1 cellular context compared by ENCODE assay signal in the genomic region with DNA sequence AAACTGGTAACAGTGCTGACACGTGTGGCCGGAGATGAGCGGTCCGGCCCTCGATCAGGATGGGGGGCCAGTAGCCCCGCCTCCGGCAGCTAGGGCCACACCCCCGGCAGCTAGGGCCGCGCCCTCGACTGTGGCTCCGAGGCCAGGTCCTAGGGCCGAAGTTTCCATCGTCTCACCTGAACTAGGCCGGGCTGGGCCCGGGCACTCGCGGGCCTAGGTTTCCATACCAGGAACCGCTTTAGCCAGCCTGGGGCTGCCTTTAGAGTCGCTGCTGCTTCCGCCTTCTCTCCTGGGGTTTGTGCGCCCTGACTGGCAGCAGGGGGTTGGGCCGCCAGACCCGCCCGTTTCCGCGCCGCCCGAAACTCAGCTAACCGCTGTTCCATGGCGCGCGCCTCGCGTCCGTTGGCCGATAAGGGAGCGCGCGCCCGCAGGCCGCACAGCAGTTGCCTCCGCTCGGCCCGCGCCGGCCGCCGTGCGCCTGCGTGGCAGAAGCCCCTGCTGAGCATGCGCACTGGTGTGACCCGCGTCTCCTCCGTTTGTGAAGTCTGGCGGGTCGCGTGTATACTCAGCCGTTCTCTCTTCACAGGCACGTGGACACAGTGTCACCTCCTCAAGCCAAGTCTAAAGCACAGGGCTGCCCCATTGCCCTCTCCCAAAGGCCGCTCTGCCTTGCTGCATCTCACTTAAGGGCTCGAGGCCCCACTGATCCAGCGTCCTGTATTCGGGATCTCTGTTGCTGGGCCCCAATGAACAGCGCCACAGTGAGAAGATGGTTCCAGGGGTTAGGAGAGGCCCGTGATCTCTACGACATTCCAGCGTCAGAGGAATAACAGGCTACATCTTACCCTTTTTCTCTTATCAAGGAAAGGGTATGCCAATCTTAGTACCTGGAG.
A peak's percentile ranks its signal among the peaks of the same experiment; 100 is the strongest.
TF ChIP-seq lines count a peak whose summit lies in the region.

A gene with protein sequence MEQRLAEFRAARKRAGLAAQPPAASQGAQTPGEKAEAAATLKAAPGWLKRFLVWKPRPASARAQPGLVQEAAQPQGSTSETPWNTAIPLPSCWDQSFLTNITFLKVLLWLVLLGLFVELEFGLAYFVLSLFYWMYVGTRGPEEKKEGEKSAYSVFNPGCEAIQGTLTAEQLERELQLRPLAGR (minus strand): TSS at position 480 of the 893 bp plus-strand sequence. CDS start 97 bp downstream, at position 383.

TF ChIP-seq in HEK293, 187 proteins besides CTCF, POLR2A, EP300 and RAD21 (continued from another document and continues in another):
- TF ChIP-seq, protein P1, sequence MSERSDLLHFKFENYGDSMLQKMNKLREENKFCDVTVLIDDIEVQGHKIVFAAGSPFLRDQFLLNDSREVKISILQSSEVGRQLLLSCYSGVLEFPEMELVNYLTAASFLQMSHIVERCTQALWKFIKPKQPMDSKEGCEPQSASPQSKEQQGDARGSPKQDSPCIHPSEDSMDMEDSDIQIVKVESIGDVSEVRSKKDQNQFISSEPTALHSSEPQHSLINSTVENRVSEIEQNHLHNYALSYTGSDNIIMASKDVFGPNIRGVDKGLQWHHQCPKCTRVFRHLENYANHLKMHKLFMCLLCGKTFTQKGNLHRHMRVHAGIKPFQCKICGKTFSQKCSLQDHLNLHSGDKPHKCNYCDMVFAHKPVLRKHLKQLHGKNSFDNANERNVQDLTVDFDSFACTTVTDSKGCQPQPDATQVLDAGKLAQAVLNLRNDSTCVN (tag by site-specific recombination; optimal IDR thresholded peaks at IDR 0.05), result peak; percentile 99
- TF ChIP-seq, protein P2, sequence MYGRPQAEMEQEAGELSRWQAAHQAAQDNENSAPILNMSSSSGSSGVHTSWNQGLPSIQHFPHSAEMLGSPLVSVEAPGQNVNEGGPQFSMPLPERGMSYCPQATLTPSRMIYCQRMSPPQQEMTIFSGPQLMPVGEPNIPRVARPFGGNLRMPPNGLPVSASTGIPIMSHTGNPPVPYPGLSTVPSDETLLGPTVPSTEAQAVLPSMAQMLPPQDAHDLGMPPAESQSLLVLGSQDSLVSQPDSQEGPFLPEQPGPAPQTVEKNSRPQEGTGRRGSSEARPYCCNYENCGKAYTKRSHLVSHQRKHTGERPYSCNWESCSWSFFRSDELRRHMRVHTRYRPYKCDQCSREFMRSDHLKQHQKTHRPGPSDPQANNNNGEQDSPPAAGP (tag by site-specific recombination; IDR thresholded peaks at IDR 0.05), result peak; percentile 88
- TF ChIP-seq ZBTB1 (tag by site-specific recombination; IDR thresholded peaks at IDR 0.05) (no peak), ZNF555 (tag by site-specific recombination; conservative IDR thresholded peaks at IDR 0.05) (no peak), ZBTB8A (tag by site-specific recombination; IDR thresholded peaks at IDR 0.05) (peak; percentile 98), FEZF1 (tag by site-specific recombination; IDR thresholded peaks at IDR 0.05) (0 out of 2 replicates have a peak, but pooled peaks have one; percentile 10), ZNF202 (tag by site-specific recombination; IDR thresholded peaks at IDR 0.05; ENCODE audit: borderline replicate concordance) (no peak), ZNF843 (tag by site-specific recombination; IDR thresholded peaks at IDR 0.05) (peak; percentile 81), SP2 (tag by site-specific recombination; IDR thresholded peaks at IDR 0.05) (peak; percentile 53), ZNF324 (tag by site-specific recombination; IDR thresholded peaks at IDR 0.05) (peak; percentile 97), OVOL3 (tag by site-specific recombination; IDR thresholded peaks at IDR 0.05) (peak; percentile 81), ZBTB17 (tag by site-specific recombination; IDR thresholded peaks at IDR 0.05) (peak; percentile 89), HOXC10 (CRISPR knock-in tag; IDR thresholded peaks at IDR 0.05) (0 out of 2 replicates have a peak, but pooled peaks have one; percentile 52), KLF9 (tag by site-specific recombination; IDR thresholded peaks at IDR 0.05; ENCODE audit: low read depth) (peak; percentile 98), IKZF3 (tag by site-specific recombination; IDR thresholded peaks at IDR 0.05) (no peak), ZNF626 (tag by site-specific recombination; IDR thresholded peaks at IDR 0.05) (no peak; the same call in 1 of the 2 replicates), MEIS1 (CRISPR knock-in tag; IDR thresholded peaks at IDR 0.05; ENCODE audit: borderline replicate concordance) (no peak), ZNF571 (tag by site-specific recombination; IDR thresholded peaks at IDR 0.05) (no peak), HOXD13 (CRISPR knock-in tag; IDR thresholded peaks at IDR 0.05; ENCODE audit: borderline replicate concordance) (no peak), GFI1B (tag by site-specific recombination; IDR thresholded peaks at IDR 0.05) (no peak), ZSCAN30 (tag by site-specific recombination; IDR thresholded peaks at IDR 0.05) (peak; percentile 94), YY2 (tag by site-specific recombination; IDR thresholded peaks at IDR 0.05) (peak; percentile 38; the same call in 1 of the 2 replicates), ZSCAN23 (tag by site-specific recombination; IDR thresholded peaks at IDR 0.05) (peak; percentile 83; the same call in 1 of the 2 replicates), ZNF184 (tag by site-specific recombination; IDR thresholded peaks at IDR 0.05) (no peak; the same call in 1 of the 2 replicates)
- TF ChIP-seq, protein P3, sequence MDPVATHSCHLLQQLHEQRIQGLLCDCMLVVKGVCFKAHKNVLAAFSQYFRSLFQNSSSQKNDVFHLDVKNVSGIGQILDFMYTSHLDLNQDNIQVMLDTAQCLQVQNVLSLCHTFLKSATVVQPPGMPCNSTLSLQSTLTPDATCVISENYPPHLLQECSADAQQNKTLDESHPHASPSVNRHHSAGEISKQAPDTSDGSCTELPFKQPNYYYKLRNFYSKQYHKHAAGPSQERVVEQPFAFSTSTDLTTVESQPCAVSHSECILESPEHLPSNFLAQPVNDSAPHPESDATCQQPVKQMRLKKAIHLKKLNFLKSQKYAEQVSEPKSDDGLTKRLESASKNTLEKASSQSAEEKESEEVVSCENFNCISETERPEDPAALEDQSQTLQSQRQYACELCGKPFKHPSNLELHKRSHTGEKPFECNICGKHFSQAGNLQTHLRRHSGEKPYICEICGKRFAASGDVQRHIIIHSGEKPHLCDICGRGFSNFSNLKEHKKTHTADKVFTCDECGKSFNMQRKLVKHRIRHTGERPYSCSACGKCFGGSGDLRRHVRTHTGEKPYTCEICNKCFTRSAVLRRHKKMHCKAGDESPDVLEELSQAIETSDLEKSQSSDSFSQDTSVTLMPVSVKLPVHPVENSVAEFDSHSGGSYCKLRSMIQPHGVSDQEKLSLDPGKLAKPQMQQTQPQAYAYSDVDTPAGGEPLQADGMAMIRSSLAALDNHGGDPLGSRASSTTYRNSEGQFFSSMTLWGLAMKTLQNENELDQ (tag by site-specific recombination; IDR thresholded peaks at IDR 0.05; ENCODE audit: low read depth), result no peak
- TF ChIP-seq, protein P4, sequence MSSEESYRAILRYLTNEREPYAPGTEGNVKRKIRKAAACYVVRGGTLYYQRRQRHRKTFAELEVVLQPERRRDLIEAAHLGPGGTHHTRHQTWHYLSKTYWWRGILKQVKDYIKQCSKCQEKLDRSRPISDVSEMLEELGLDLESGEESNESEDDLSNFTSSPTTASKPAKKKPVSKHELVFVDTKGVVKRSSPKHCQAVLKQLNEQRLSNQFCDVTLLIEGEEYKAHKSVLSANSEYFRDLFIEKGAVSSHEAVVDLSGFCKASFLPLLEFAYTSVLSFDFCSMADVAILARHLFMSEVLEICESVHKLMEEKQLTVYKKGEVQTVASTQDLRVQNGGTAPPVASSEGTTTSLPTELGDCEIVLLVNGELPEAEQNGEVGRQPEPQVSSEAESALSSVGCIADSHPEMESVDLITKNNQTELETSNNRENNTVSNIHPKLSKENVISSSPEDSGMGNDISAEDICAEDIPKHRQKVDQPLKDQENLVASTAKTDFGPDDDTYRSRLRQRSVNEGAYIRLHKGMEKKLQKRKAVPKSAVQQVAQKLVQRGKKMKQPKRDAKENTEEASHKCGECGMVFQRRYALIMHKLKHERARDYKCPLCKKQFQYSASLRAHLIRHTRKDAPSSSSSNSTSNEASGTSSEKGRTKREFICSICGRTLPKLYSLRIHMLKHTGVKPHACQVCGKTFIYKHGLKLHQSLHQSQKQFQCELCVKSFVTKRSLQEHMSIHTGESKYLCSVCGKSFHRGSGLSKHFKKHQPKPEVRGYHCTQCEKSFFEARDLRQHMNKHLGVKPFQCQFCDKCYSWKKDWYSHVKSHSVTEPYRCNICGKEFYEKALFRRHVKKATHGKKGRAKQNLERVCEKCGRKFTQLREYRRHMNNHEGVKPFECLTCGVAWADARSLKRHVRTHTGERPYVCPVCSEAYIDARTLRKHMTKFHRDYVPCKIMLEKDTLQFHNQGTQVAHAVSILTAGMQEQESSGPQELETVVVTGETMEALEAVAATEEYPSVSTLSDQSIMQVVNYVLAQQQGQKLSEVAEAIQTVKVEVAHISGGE (tag by site-specific recombination; conservative IDR thresholded peaks at IDR 0.05; ENCODE audit: low read depth), result no peak; the same call in 1 of the 2 replicates
- TF ChIP-seq, protein P5, sequence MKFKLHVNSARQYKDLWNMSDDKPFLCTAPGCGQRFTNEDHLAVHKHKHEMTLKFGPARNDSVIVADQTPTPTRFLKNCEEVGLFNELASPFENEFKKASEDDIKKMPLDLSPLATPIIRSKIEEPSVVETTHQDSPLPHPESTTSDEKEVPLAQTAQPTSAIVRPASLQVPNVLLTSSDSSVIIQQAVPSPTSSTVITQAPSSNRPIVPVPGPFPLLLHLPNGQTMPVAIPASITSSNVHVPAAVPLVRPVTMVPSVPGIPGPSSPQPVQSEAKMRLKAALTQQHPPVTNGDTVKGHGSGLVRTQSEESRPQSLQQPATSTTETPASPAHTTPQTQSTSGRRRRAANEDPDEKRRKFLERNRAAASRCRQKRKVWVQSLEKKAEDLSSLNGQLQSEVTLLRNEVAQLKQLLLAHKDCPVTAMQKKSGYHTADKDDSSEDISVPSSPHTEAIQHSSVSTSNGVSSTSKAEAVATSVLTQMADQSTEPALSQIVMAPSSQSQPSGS (tag by site-specific recombination; IDR thresholded peaks at IDR 0.05; ENCODE audit: low read depth), result no peak
- TF ChIP-seq, protein P6, sequence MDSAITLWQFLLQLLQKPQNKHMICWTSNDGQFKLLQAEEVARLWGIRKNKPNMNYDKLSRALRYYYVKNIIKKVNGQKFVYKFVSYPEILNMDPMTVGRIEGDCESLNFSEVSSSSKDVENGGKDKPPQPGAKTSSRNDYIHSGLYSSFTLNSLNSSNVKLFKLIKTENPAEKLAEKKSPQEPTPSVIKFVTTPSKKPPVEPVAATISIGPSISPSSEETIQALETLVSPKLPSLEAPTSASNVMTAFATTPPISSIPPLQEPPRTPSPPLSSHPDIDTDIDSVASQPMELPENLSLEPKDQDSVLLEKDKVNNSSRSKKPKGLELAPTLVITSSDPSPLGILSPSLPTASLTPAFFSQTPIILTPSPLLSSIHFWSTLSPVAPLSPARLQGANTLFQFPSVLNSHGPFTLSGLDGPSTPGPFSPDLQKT (IDR thresholded peaks at IDR 0.05; ENCODE audit: borderline replicate concordance, low read depth, low read length), result no peak
- TF ChIP-seq, protein P7, sequence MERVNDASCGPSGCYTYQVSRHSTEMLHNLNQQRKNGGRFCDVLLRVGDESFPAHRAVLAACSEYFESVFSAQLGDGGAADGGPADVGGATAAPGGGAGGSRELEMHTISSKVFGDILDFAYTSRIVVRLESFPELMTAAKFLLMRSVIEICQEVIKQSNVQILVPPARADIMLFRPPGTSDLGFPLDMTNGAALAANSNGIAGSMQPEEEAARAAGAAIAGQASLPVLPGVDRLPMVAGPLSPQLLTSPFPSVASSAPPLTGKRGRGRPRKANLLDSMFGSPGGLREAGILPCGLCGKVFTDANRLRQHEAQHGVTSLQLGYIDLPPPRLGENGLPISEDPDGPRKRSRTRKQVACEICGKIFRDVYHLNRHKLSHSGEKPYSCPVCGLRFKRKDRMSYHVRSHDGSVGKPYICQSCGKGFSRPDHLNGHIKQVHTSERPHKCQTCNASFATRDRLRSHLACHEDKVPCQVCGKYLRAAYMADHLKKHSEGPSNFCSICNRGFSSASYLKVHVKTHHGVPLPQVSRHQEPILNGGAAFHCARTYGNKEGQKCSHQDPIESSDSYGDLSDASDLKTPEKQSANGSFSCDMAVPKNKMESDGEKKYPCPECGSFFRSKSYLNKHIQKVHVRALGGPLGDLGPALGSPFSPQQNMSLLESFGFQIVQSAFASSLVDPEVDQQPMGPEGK (tag by site-specific recombination; IDR thresholded peaks at IDR 0.05), result peak; percentile 92
- TF ChIP-seq, protein P8, sequence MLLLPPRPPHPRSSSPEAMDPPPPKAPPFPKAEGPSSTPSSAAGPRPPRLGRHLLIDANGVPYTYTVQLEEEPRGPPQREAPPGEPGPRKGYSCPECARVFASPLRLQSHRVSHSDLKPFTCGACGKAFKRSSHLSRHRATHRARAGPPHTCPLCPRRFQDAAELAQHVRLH (tag by site-specific recombination; IDR thresholded peaks at IDR 0.05), result peak; percentile 78; the same call in 1 of the 2 replicates
- TF ChIP-seq, protein P9, sequence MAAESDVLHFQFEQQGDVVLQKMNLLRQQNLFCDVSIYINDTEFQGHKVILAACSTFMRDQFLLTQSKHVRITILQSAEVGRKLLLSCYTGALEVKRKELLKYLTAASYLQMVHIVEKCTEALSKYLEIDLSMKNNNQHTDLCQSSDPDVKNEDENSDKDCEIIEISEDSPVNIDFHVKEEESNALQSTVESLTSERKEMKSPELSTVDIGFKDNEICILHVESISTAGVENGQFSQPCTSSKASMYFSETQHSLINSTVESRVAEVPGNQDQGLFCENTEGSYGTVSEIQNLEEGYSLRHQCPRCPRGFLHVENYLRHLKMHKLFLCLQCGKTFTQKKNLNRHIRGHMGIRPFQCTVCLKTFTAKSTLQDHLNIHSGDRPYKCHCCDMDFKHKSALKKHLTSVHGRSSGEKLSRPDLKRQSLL (tag by site-specific recombination; IDR thresholded peaks at IDR 0.05), result no peak
